ENCODE assay signal across 17 cellular contexts in genomic region chr16:6018848-6019489, GRCh38.
DNase-seq lines count a peak whose midpoint lies in the region; ATAC-seq, FAIRE-seq and TF ChIP-seq lines count a peak whose summit lies in the region.
"Had no signal": no experiment of that assay in that cellular context is flagged by ENCODE, and none has a peak within 500 bp of the region (broad histone marks: within the 10 kb centered on the region; RNA-seq: fewer than 3 reads in every experiment).

No MANE protein-coding gene starts in this region.

- H3K4me1 ChIP-seq in ES-I3 (ENCODE audit: insufficient read depth, low read length) (no peaks in the 10 kb centered on the region), NT2/D1 (ENCODE audit: insufficient read depth, insufficient read length) (no peaks in the 10 kb centered on the region), adrenal gland (replicated peaks in 1 of 2) (no peaks in the 10 kb centered on the region)
- H3K4me1 ChIP-seq: HAP-1, uterus had no signal

- H3K27me3 Mint-ChIP-seq in glutamatergic neuron (ENCODE audit: unreplicated experiment) = peaks cover 2% of the 10 kb centered on the region

- peak overlapping the region; percentile 72 for H3K4me2 ChIP-seq in neural cell (ENCODE audit: low read length)

- peak overlapping the region; percentile 75 for H2AFZ ChIP-seq in neural cell (ENCODE audit: low read depth, low read length)

- H3K4me1 Mint-ChIP-seq in glutamatergic neuron (ENCODE audit: low read depth, unreplicated experiment) = no peaks in the 10 kb centered on the region
- H3K4me1 Mint-ChIP-seq: stimulated activated naive B cell treated with anti-CD40 and anti-IgM and Interleukin-4, amounts not matched to agents 10 μg/mL and 1 μg/mL and 100 μg/mL, for 72 hours had no signal

- H3F3A ChIP-seq in neural cell (ENCODE audit: insufficient read depth, low read length, poor library complexity, severe bottlenecking) = no peaks in the 10 kb centered on the region

- FAIRE-seq in GM12892 (lab: Jason Lieb, UNC) = no peak

- H3K9ac ChIP-seq in ES-I3 (ENCODE audit: low read depth, low read length) = peak overlapping the region; percentile 51
- H3K9ac ChIP-seq in NT2/D1 (ENCODE audit: insufficient read length, low read depth) = peak overlapping the region; percentile 73
- peak overlapping the region; percentile 94 for H3K9ac ChIP-seq in neural cell (ENCODE audit: low read length)

- ATAC-seq in GM18520 (IDR thresholded peaks at IDR 0.05; ENCODE audit: unreplicated experiment) = no peak
- ATAC-seq: stimulated activated naive B cell treated with anti-CD40 and anti-IgM and Interleukin-4, amounts not matched to agents 10 μg/mL and 1 μg/mL and 100 μg/mL, for 72 hours had no signal

- no peaks in the 10 kb centered on the region for H3K36me3 Mint-ChIP-seq in glutamatergic neuron (ENCODE audit: unreplicated experiment)
- H3K36me3 Mint-ChIP-seq: stimulated activated naive B cell treated with anti-CD40 and anti-IgM and Interleukin-4, amounts not matched to agents 10 μg/mL and 1 μg/mL and 100 μg/mL, for 72 hours had no signal

- H3K79me2 ChIP-seq in neural cell (replicated peaks; ENCODE audit: insufficient read depth, low read length) = peaks cover 54% of the 10 kb centered on the region

- TF ChIP-seq RAD21 in neural cell (conservative IDR thresholded peaks at IDR 0.05) = peak; percentile 43

- H3K9me3 ChIP-seq in ES-I3 (ENCODE audit: control insufficient read depth, insufficient read depth, low read length) = no peaks in the 10 kb centered on the region
- no peaks in the 10 kb centered on the region for H3K9me3 ChIP-seq in NT2/D1 (ENCODE audit: insufficient read depth, low read length)
- no peaks in the 10 kb centered on the region for H3K9me3 ChIP-seq in neural cell (ENCODE audit: low read length)
- H3K9me3 ChIP-seq in adrenal gland (replicated peaks in 1 of 3) = no peaks in the 10 kb centered on the region
- H3K9me3 ChIP-seq: HAP-1, uterus had no signal

- H3K27me3 ChIP-seq in NT2/D1 (ENCODE audit: insufficient read depth, insufficient read length) (peaks cover 56% of the 10 kb centered on the region), neural cell (ENCODE audit: insufficient read depth, low read depth, low read length) (no peaks in the 10 kb centered on the region), adrenal gland (peaks cover 18% of the 10 kb centered on the region)
- H3K27me3 ChIP-seq: uterus had no signal

- H3K9me3 Mint-ChIP-seq in glutamatergic neuron (ENCODE audit: unreplicated experiment) = peaks cover 6% of the 10 kb centered on the region
- H3K9me3 Mint-ChIP-seq: activated T-helper 1 cell treated with anti-CD3 and anti-CD28 coated beads, Interleukin-12 subunit alpha, Interleukin-12 subunit beta, Interleukin-2, Interleukin-4 antibody, amounts not matched to agents 30 ng/mL and 10 ng/mL and 1 ng/mL, durations not matched to agents 14 hours and 24 hours and 36 hours had no signal

- H3K9me2 ChIP-seq in neural cell (ENCODE audit: insufficient read depth, low read length) = no peaks in the 10 kb centered on the region

- intact Hi-C loops in adrenal gland (cut with DNase I) = no loop called here

- H4K20me1 ChIP-seq in neural cell (ENCODE audit: insufficient read depth) = no peaks in the 10 kb centered on the region

- H3K27ac Mint-ChIP-seq in glutamatergic neuron (ENCODE audit: unreplicated experiment) = peak overlapping the region; percentile 59
- H3K27ac Mint-ChIP-seq: activated T-helper 1 cell treated with anti-CD3 and anti-CD28 coated beads, Interleukin-12 subunit alpha, Interleukin-12 subunit beta, Interleukin-2, Interleukin-4 antibody, amounts not matched to agents 30 ng/mL and 10 ng/mL and 1 ng/mL, durations not matched to agents 14 hours and 24 hours and 36 hours; stimulated activated naive B cell treated with anti-CD40 and anti-IgM and Interleukin-4, amounts not matched to agents 10 μg/mL and 1 μg/mL and 100 μg/mL, for 72 hours had no signal

- 0 to 5% (median 1%) methylated on average over 29 to 59 of the region's 59 CpGs for whole genome bisulfite sequencing in adrenal gland, 4 donors

- H3K4me3 ChIP-seq in NT2/D1 (ENCODE audit: insufficient read length, low read depth) (peak overlapping the region; percentile 64), neural cell (ENCODE audit: low read length) (peak overlapping the region; percentile 95), adrenal gland (no peak overlapping the region)
- H3K4me3 ChIP-seq: HAP-1, SK-N-MC, skin epidermis, uterus had no signal

- H3K4me3 Mint-ChIP-seq in glutamatergic neuron (ENCODE audit: unreplicated experiment) = peak overlapping the region; percentile 87
- H3K4me3 Mint-ChIP-seq: activated T-helper 1 cell treated with anti-CD3 and anti-CD28 coated beads, Interleukin-12 subunit alpha, Interleukin-12 subunit beta, Interleukin-2, Interleukin-4 antibody, amounts not matched to agents 30 ng/mL and 10 ng/mL and 1 ng/mL, durations not matched to agents 14 hours and 24 hours and 36 hours; stimulated activated naive B cell treated with anti-CD40 and anti-IgM and Interleukin-4, amounts not matched to agents 10 μg/mL and 1 μg/mL and 100 μg/mL, for 72 hours had no signal

- H3K36me3 ChIP-seq in ES-I3 (ENCODE audit: insufficient read depth, low read length) = no peaks in the 10 kb centered on the region
- no peaks in the 10 kb centered on the region for H3K36me3 ChIP-seq in NT2/D1 (ENCODE audit: insufficient read depth, insufficient read length, low read length)
- peaks cover 6% of the 10 kb centered on the region for H3K36me3 ChIP-seq in neural cell (ENCODE audit: insufficient read depth, low read length)
- no peaks in the 10 kb centered on the region for H3K36me3 ChIP-seq in adrenal gland (replicated peaks in 1 of 2)
- H3K36me3 ChIP-seq: HAP-1, uterus had no signal

- TF ChIP-seq CTCF in glutamatergic neuron (IDR thresholded peaks at IDR 0.05; ENCODE audit: partially characterized antibody, unreplicated experiment) (no peak), neural cell (IDR thresholded peaks at IDR 0.05; ENCODE audit: poor library complexity, severe bottlenecking) (peak; percentile 33), adrenal gland (IDR thresholded peaks at IDR 0.05) (no peak)

- DNase-seq in NT2/D1 (ENCODE audit: low read depth, low spot score) = no peak
- DNase-seq in glutamatergic neuron = peak; percentile 67
- no peak for DNase-seq in adrenal gland
- no peak for DNase-seq in 8988T
- DNase-seq in GM12892 (ENCODE audit: insufficient read length) = no peak
- DNase-seq: activated CD4-positive, alpha-beta T cell treated with anti-CD3 and anti-CD28 coated beads, Interleukin-2, amount 50 U/mL, for 48 hours; midbrain; NCI-H2171 treated with DMSO at 0.1 percent for 48 hours; stimulated activated naive B cell treated with anti-CD40 and anti-IgM and Interleukin-4, amounts not matched to agents 10 μg/mL and 1 μg/mL and 100 μg/mL, for 72 hours; uterus had no signal

- no peak for TF ChIP-seq POLR2A in adrenal gland (IDR thresholded peaks at IDR 0.05)
- TF ChIP-seq POLR2A in GM12892 (IDR thresholded peaks at IDR 0.05; ENCODE audit: low read depth, low read length) = no peak

- TF ChIP-seq EP300 in neural cell (conservative IDR thresholded peaks at IDR 0.05; ENCODE audit: poor library complexity, severe bottlenecking) = no peak

- H3K27ac ChIP-seq in neural cell (ENCODE audit: low read length) (peak overlapping the region; percentile 77), adrenal gland (peak overlapping the region in 1 of 5 donors; percentile 8)
- H3K27ac ChIP-seq: SK-N-MC, skin epidermis, uterus had no signal

TF ChIP-seq in neural cell, 6 proteins besides CTCF, POLR2A, EP300 and RAD21:
- peak; percentile 62 for TF ChIP-seq POLR2AphosphoS5 (IDR thresholded peaks at IDR 0.05)
- peak; percentile 56 for TF ChIP-seq TAF1 (IDR thresholded peaks at IDR 0.05; ENCODE audit: low read depth)
- TF ChIP-seq REST (IDR thresholded peaks at IDR 0.05; ENCODE audit: borderline replicate concordance) = peak; percentile 55
- peak; percentile 48 for TF ChIP-seq MXI1 (conservative IDR thresholded peaks at IDR 0.05; ENCODE audit: poor library complexity, severe bottlenecking)
- TF ChIP-seq SMC3 (conservative IDR thresholded peaks at IDR 0.05; ENCODE audit: poor library complexity) = no peak
- TF ChIP-seq EZH2 (IDR thresholded peaks at IDR 0.05; ENCODE audit: borderline replicate concordance, insufficient read depth, low read length, poor library complexity, severe bottlenecking) = no peak

Comparison
In these comparisons a context has a peak if more than half of its experiments do, and no peak if none do; other contexts are left out.
1. H3K4me3 ChIP-seq: peak in NT2/D1 (single experiment) and neural cell (single experiment); none in adrenal gland (0 of 4).
2. Peak in every context shown above with its lines, with median percentiles within 50 percentile points of each other: H3K9ac ChIP-seq.